Comparison of ENCODE assay signal across 12 cellular contexts in genomic region chr7:3381073-3381685, GRCh38.
"Had no signal": no experiment of that assay in that cellular context is flagged by ENCODE, and none has a peak within 500 bp of the region (broad histone marks: within the 10 kb centered on the region; RNA-seq: fewer than 3 reads in every experiment).

No MANE protein-coding gene starts in this region.

- H3K4me3 Mint-ChIP-seq: activated CD4-positive, alpha-beta memory T cell treated with anti-CD3 and anti-CD28 coated beads for 36 hours; activated T-cell treated with anti-CD3 and anti-CD28 coated beads, Interleukin-2, amount 50 U/mL, for 24 hours had no signal

- H3K27ac Mint-ChIP-seq: activated CD4-positive, alpha-beta memory T cell treated with anti-CD3 and anti-CD28 coated beads for 36 hours; activated T-cell treated with anti-CD3 and anti-CD28 coated beads, Interleukin-2, amount 50 U/mL, for 24 hours had no signal

- H3K36me3 ChIP-seq: cardiac muscle cell, gastroesophageal sphincter, stomach, thoracic aorta had no signal

- H3K27ac ChIP-seq: cardiac muscle cell, gastroesophageal sphincter, stomach, thoracic aorta had no signal

- H3K36me3 Mint-ChIP-seq: activated CD4-positive, alpha-beta memory T cell treated with anti-CD3 and anti-CD28 coated beads for 36 hours had no signal

- H3K4me3 ChIP-seq: cardiac muscle cell, gastroesophageal sphincter, stomach, thoracic aorta had no signal

- H3K9me3 Mint-ChIP-seq: activated CD4-positive, alpha-beta memory T cell treated with anti-CD3 and anti-CD28 coated beads for 36 hours; activated T-cell treated with anti-CD3 and anti-CD28 coated beads, Interleukin-2, amount 50 U/mL, for 24 hours had no signal

- DNase-seq: activated CD4-positive, alpha-beta memory T cell treated with anti-CD3 and anti-CD28 coated beads for 36 hours; activated CD4-positive, alpha-beta T cell treated with anti-CD3 and anti-CD28 coated beads for 1 hour; activated effector memory CD4-positive, alpha-beta T cell treated with Interleukin-2 at 50 U/mL for 16 hours; activated naive CD4-positive, alpha-beta T cell treated with anti-CD3 and anti-CD28 coated beads, Interleukin-2, amount 50 U/mL, for 16 hours; activated T-cell treated with anti-CD3 and anti-CD28 coated beads, Interleukin-2, amount 50 U/mL, for 24 hours; mesenchymal stem cell; stimulated activated CD4-positive, alpha-beta T cell treated with anti-CD3 and anti-CD28 coated beads, Interleukin-12 subunit alpha, Interleukin-12 subunit beta, amount 100 ng/mL, for 4 hours; stimulated activated CD4-positive, alpha-beta T cell treated with anti-CD3 and anti-CD28 coated beads, Interleukin-2, amount 100 ng/mL, for 24 hours; stomach had no signal

- ATAC-seq: gastroesophageal sphincter had no signal

- H3K9me3 ChIP-seq: gastroesophageal sphincter, stomach, thoracic aorta had no signal

- H3K4me1 ChIP-seq: gastroesophageal sphincter, stomach had no signal

- H3K27me3 ChIP-seq: cardiac muscle cell, gastroesophageal sphincter had no signal
